In genomic region chr7:100367676-100368613, GRCh38 we compare ENCODE assay signal across 11 cellular contexts. TPM values are rescaled to one million over a fixed set of nuclear protein-coding genes. Genes with fewer than 3 reads are reported as not detected.
DNase-seq lines count a peak whose midpoint lies in the region; ATAC-seq and TF ChIP-seq lines count a peak whose summit lies in the region.
"Had no signal": no experiment of that assay in that cellular context is flagged by ENCODE, and none has a peak within 500 bp of the region (broad histone marks: within the 10 kb centered on the region; RNA-seq: fewer than 3 reads in every experiment).

No MANE protein-coding gene starts in this region.

- no peaks in the 10 kb centered on the region for H3K9me2 ChIP-seq in SU-DHL-6 (replicated peaks; ENCODE audit: insufficient read depth, low read length)

- peak; percentile 13 to 16 for ATAC-seq in stimulated activated naive B cell treated with anti-CD40 and anti-IgM and Interleukin-4, amounts not matched to agents 10 μg/mL and 1 μg/mL and 100 μg/mL, for 72 hours (replicated peaks)
- ATAC-seq in HG03025 (IDR thresholded peaks at IDR 0.05; ENCODE audit: low FRiP score, unreplicated experiment) (no peak), HG03045 (IDR thresholded peaks at IDR 0.05; ENCODE audit: unreplicated experiment) (no peak)

- peak overlapping the region; percentile 90 to 99 (median 94) for H3K27ac Mint-ChIP-seq in immature natural killer cell
- peak overlapping the region; percentile 96 for H3K27ac Mint-ChIP-seq in stimulated activated naive B cell treated with anti-CD40 and anti-IgM and Interleukin-4, amounts not matched to agents 10 μg/mL and 1 μg/mL and 100 μg/mL, for 72 hours
- H3K27ac Mint-ChIP-seq: activated CD4-positive, alpha-beta memory T cell treated with anti-CD3 and anti-CD28 coated beads, Interleukin-2, amount 10 ng/mL, durations not matched to agents 7 days and 5 days had no signal

- no peak overlapping the region for H3K4me3 ChIP-seq in SU-DHL-6 (ENCODE audit: insufficient read depth, low read length, poor library complexity, severe bottlenecking)
- H3K4me3 ChIP-seq: A549 had no signal

- peaks cover 4 to 15% (median 15%) of the 10 kb centered on the region in 3 donors for H3K27me3 Mint-ChIP-seq in immature natural killer cell (ENCODE audit: low read depth in 3 of 3)
- no peaks in the 10 kb centered on the region for H3K27me3 Mint-ChIP-seq in stimulated activated naive B cell treated with anti-CD40 and anti-IgM and Interleukin-4, amounts not matched to agents 10 μg/mL and 1 μg/mL and 100 μg/mL, for 72 hours
- H3K27me3 Mint-ChIP-seq: activated CD4-positive, alpha-beta memory T cell treated with anti-CD3 and anti-CD28 coated beads, Interleukin-2, amount 10 ng/mL, durations not matched to agents 7 days and 5 days had no signal

- H3K4me3 Mint-ChIP-seq in immature natural killer cell: peak overlapping the region in 4 of 5 donors; percentile 56 to 69 (median 66)
- H3K4me3 Mint-ChIP-seq in stimulated activated naive B cell treated with anti-CD40 and anti-IgM and Interleukin-4, amounts not matched to agents 10 μg/mL and 1 μg/mL and 100 μg/mL, for 72 hours: peak overlapping the region in 1 of 2 donors; percentile 29
- H3K4me3 Mint-ChIP-seq: activated CD4-positive, alpha-beta memory T cell treated with anti-CD3 and anti-CD28 coated beads, Interleukin-2, amount 10 ng/mL, durations not matched to agents 7 days and 5 days had no signal

- H3K27me3 ChIP-seq in SU-DHL-6 (ENCODE audit: low read length): no peaks in the 10 kb centered on the region

- no peak for TF ChIP-seq CTCF in SU-DHL-6 (IDR thresholded peaks at IDR 0.05; ENCODE audit: insufficient read depth, low read length, poor library complexity, severe bottlenecking)

- no peaks in the 10 kb centered on the region for H4K20me1 ChIP-seq in SU-DHL-6 (ENCODE audit: low read depth, low read length)

- H3K36me3 Mint-ChIP-seq in immature natural killer cell: peaks cover 0 to 15% (median 10%) of the 10 kb centered on the region in 3 donors
- H3K36me3 Mint-ChIP-seq in stimulated activated naive B cell treated with anti-CD40 and anti-IgM and Interleukin-4, amounts not matched to agents 10 μg/mL and 1 μg/mL and 100 μg/mL, for 72 hours: peaks cover 27 to 46% of the 10 kb centered on the region in 2 donors

- peak overlapping the region; percentile 87 for H3K27ac ChIP-seq in SU-DHL-6 (ENCODE audit: low read depth, low read length)
- H3K27ac ChIP-seq: A549 had no signal

- no peaks in the 10 kb centered on the region for H3K9me3 ChIP-seq in SU-DHL-6 (ENCODE audit: insufficient read depth, low read length)
- H3K9me3 ChIP-seq: A549 had no signal

- peaks cover 77 to 80% of the 10 kb centered on the region in 2 donors for H3K4me1 Mint-ChIP-seq in immature natural killer cell
- peaks cover 53 to 92% of the 10 kb centered on the region in 2 donors for H3K4me1 Mint-ChIP-seq in stimulated activated naive B cell treated with anti-CD40 and anti-IgM and Interleukin-4, amounts not matched to agents 10 μg/mL and 1 μg/mL and 100 μg/mL, for 72 hours

- H2AFZ ChIP-seq in SU-DHL-6 (ENCODE audit: low read depth, low read length, severe bottlenecking): no peak overlapping the region

- H3F3A ChIP-seq in SU-DHL-6 (ENCODE audit: insufficient read depth): peaks cover 54% of the 10 kb centered on the region

- no peaks in the 10 kb centered on the region for H3K9me3 Mint-ChIP-seq in immature natural killer cell
- no peaks in the 10 kb centered on the region for H3K9me3 Mint-ChIP-seq in stimulated activated naive B cell treated with anti-CD40 and anti-IgM and Interleukin-4, amounts not matched to agents 10 μg/mL and 1 μg/mL and 100 μg/mL, for 72 hours
- H3K9me3 Mint-ChIP-seq: activated CD4-positive, alpha-beta memory T cell treated with anti-CD3 and anti-CD28 coated beads, Interleukin-2, amount 10 ng/mL, durations not matched to agents 7 days and 5 days had no signal

- H3K79me2 ChIP-seq in SU-DHL-6 (ENCODE audit: insufficient read depth, low read length): no peaks in the 10 kb centered on the region

- peak overlapping the region; percentile 8 for H3K4me2 ChIP-seq in SU-DHL-6 (ENCODE audit: low read depth, low read length, poor library complexity, severe bottlenecking)
- H3K4me2 ChIP-seq: A549 had no signal

- H3K36me3 ChIP-seq in SU-DHL-6 (ENCODE audit: low read length): peaks cover 7% of the 10 kb centered on the region; the same call in 1 of the 2 replicates

- DNase-seq in NCI-H2171 treated with DMSO at 0.1 percent for 48 hours (lab: John Stamatoyannopoulos, UW): peak; percentile 74
- DNase-seq in NCI-H2171 (lab: John Stamatoyannopoulos, UW): no peak
- DNase-seq in immature natural killer cell: peak in 2 of 3 donors; percentile 39 to 41
- DNase-seq in stimulated activated naive B cell treated with anti-CD40 and anti-IgM and Interleukin-4, amounts not matched to agents 10 μg/mL and 1 μg/mL and 100 μg/mL, for 72 hours: peak; percentile 24
- no peak for DNase-seq in EL
- DNase-seq: activated CD4-positive, alpha-beta memory T cell treated with anti-CD3 and anti-CD28 coated beads, Interleukin-2, amount 10 ng/mL, durations not matched to agents 7 days and 5 days; GDM1 had no signal

- H3K9ac ChIP-seq in SU-DHL-6 (ENCODE audit: low read length): peak overlapping the region; percentile 41; the same call in 1 of the 2 replicates

RNA-seq across cellular contexts. Expression of gene PILRA, which starts 5.3 kb away (rescaled TPM):
- polyA plus RNA-seq in immature natural killer cell: 1 to 10 TPM; 1.5 to 2.4 (median 2.0) TPM

RNA-seq across cellular contexts. Expression of gene PILRB, which starts 10.0 kb away (rescaled TPM):
- polyA plus RNA-seq in immature natural killer cell: 10 to 100 TPM; 12.2 to 42.1 (median 12.2) TPM

Comparison
In these comparisons a context has a peak if more than half of its experiments do, and no peak if none do; other contexts are left out.
1. DNase-seq: peak in NCI-H2171 treated with DMSO at 0.1 percent for 48 hours (single experiment), immature natural killer cell (2 of 3) and stimulated activated naive B cell treated with anti-CD40 and anti-IgM and Interleukin-4, amounts not matched to agents 10 μg/mL and 1 μg/mL and 100 μg/mL, for 72 hours (single experiment); none in NCI-H2171 (single experiment) and EL (single experiment).
2. ATAC-seq: peak in stimulated activated naive B cell treated with anti-CD40 and anti-IgM and Interleukin-4, amounts not matched to agents 10 μg/mL and 1 μg/mL and 100 μg/mL, for 72 hours (2 of 2); none in HG03025 (single experiment) and HG03045 (single experiment).